In genomic region chr22:19419464-19420178, GRCh38 we compare ENCODE assay signal across 9 cellular contexts. TPM values are rescaled to one million over a fixed set of nuclear protein-coding genes. Genes with fewer than 3 reads are reported as not detected.
DNase-seq lines count a peak whose midpoint lies in the region; ATAC-seq and FAIRE-seq lines count a peak whose summit lies in the region.
"Had no signal": no experiment of that assay in that cellular context is flagged by ENCODE, and none has a peak within 500 bp of the region (broad histone marks: within the 10 kb centered on the region; RNA-seq: fewer than 3 reads in every experiment).

No MANE protein-coding gene starts in this region.

- H3K9me3 ChIP-seq in naive thymus-derived CD4-positive, alpha-beta T cell (ENCODE audit: control insufficient read depth in 2 of 3, low read length in 3 of 3): no peaks in the 10 kb centered on the region
- no peaks in the 10 kb centered on the region for H3K9me3 ChIP-seq in GM23248 (ENCODE audit: low read depth)

- DNase-seq in GM18507 (ENCODE audit: extremely low spot score, insufficient read length, low read depth) (no peak), kidney glomerular epithelial cell (lab: John Stamatoyannopoulos, UW) (no peak), NCI-H2196 treated with DMSO at 0.1 percent for 48 hours (lab: John Stamatoyannopoulos, UW; ENCODE audit: unreplicated experiment) (no peak), GM23248 (no peak)
- peak; percentile 67 for DNase-seq in activated CD4-positive, alpha-beta memory T cell treated with anti-CD3 and anti-CD28 coated beads, Interleukin-2, amount 10 ng/mL, durations not matched to agents 7 days and 5 days
- DNase-seq in naive thymus-derived CD4-positive, alpha-beta T cell: peak in 8 of 9 donors; percentile 28 to 65 (median 44)

- H3K4me2 ChIP-seq in GM23248 (ENCODE audit: unreplicated experiment): no peak overlapping the region

- H4K20me1 ChIP-seq in GM23248 (ENCODE audit: insufficient read depth): peaks cover 12% of the 10 kb centered on the region

- peaks cover 25% of the 10 kb centered on the region for H3K36me3 Mint-ChIP-seq in activated CD4-positive, alpha-beta memory T cell treated with anti-CD3 and anti-CD28 coated beads, Interleukin-2, amount 10 ng/mL, durations not matched to agents 7 days and 5 days (ENCODE audit: low read depth)
- peaks cover 0 to 8% (median 0%) of the 10 kb centered on the region in 5 donors for H3K36me3 Mint-ChIP-seq in naive thymus-derived CD4-positive, alpha-beta T cell

- 95 to 99% methylated on average over 5 of the region's 5 CpGs for WGBS in GM23248 (ENCODE audit: low coverage in 1 of 2, low lambda C conversion rate in 2 of 2, missing lambda C conversion rate in 2 of 2), 2 experiments

- H3K4me3 ChIP-seq in naive thymus-derived CD4-positive, alpha-beta T cell (ENCODE audit: low read length): no peak overlapping the region
- no peak overlapping the region for H3K4me3 ChIP-seq in GM23248

- no peaks in the 10 kb centered on the region for H3F3A ChIP-seq in GM23248 (ENCODE audit: insufficient read depth)

- POLR2A ChIA-PET in activated CD4-positive, alpha-beta memory T cell treated with anti-CD3 and anti-CD28 coated beads, Interleukin-2, amount 10 ng/mL, durations not matched to agents 7 days and 5 days (lab: Charles Lee): interaction anchor here (0.9 to 4.7 kb wide), 9 partner anchors 9 to 275 kb away, joined by 3 to 82 read pairs (median 4); partner anchors contain the start of genes C22orf39, CDC45, ESS2 and HIRA
- POLR2A ChIA-PET in naive thymus-derived CD4-positive, alpha-beta T cell (lab: Charles Lee): interaction anchor here (1.0 to 3.2 kb wide), 2 partner anchors 12 to 25 kb away, joined by 4 to 11 read pairs; partner anchors contain the start of genes HIRA and MRPL40

- peaks cover 71% of the 10 kb centered on the region for H3K4me1 Mint-ChIP-seq in activated CD4-positive, alpha-beta memory T cell treated with anti-CD3 and anti-CD28 coated beads, Interleukin-2, amount 10 ng/mL, durations not matched to agents 7 days and 5 days
- H3K4me1 Mint-ChIP-seq in naive thymus-derived CD4-positive, alpha-beta T cell: peaks cover 39 to 80% (median 71%) of the 10 kb centered on the region in 7 donors

- no peak overlapping the region for H2AFZ ChIP-seq in GM23248

- peaks cover 27 to 40% of the 10 kb centered on the region in 2 donors for H3K4me1 ChIP-seq in naive thymus-derived CD4-positive, alpha-beta T cell (ENCODE audit: control insufficient read depth in 2 of 2, insufficient read depth in 2 of 2, low read length in 2 of 2)
- H3K4me1 ChIP-seq in GM23248 (ENCODE audit: insufficient read depth): peaks cover 3% of the 10 kb centered on the region; the same call in 1 of the 2 replicates

- no peaks in the 10 kb centered on the region for H3K27me3 ChIP-seq in naive thymus-derived CD4-positive, alpha-beta T cell (ENCODE audit: control insufficient read depth in 2 of 2, insufficient read depth in 2 of 2, low read length in 2 of 2)
- H3K27me3 ChIP-seq in GM23248 (replicated peaks; ENCODE audit: insufficient read depth): no peaks in the 10 kb centered on the region

- no peaks in the 10 kb centered on the region for H3K27me3 Mint-ChIP-seq in activated CD4-positive, alpha-beta memory T cell treated with anti-CD3 and anti-CD28 coated beads, Interleukin-2, amount 10 ng/mL, durations not matched to agents 7 days and 5 days
- H3K27me3 Mint-ChIP-seq in naive thymus-derived CD4-positive, alpha-beta T cell: no peaks in the 10 kb centered on the region

- H3K27ac ChIP-seq in naive thymus-derived CD4-positive, alpha-beta T cell (ENCODE audit: low read depth, low read length): peak overlapping the region; percentile 61
- H3K27ac ChIP-seq in GM23248: no peak overlapping the region

- intact Hi-C loops in naive thymus-derived CD4-positive, alpha-beta T cell (cut with micrococcal nuclease): loop anchor here in 1 of 2 donors (1.0 kb wide), 1 partner anchor 11 kb away; no protein-coding TSS in a partner anchor

- no peaks in the 10 kb centered on the region for H3K9me2 ChIP-seq in GM23248 (ENCODE audit: insufficient read depth)

- no peak overlapping the region for H3K9ac ChIP-seq in GM23248

- H3K36me3 ChIP-seq in naive thymus-derived CD4-positive, alpha-beta T cell (ENCODE audit: control insufficient read depth in 2 of 3, insufficient read depth in 3 of 3, low read length in 3 of 3): no peaks in the 10 kb centered on the region
- H3K36me3 ChIP-seq in GM23248 (ENCODE audit: low read depth): 0 out of 2 replicates have a peak, but pooled peaks cover 5% of the 10 kb centered on the region

- H3K79me2 ChIP-seq in GM23248 (ENCODE audit: insufficient read depth): peaks cover 100% of the 10 kb centered on the region

- ATAC-seq in HG03175 (IDR thresholded peaks at IDR 0.05; ENCODE audit: unreplicated experiment) (peak; percentile 46), HG03039 (IDR thresholded peaks at IDR 0.05; ENCODE audit: unreplicated experiment) (no peak)
- peak; percentile 91 for ATAC-seq in naive thymus-derived CD4-positive, alpha-beta T cell

- H3K27ac Mint-ChIP-seq in activated CD4-positive, alpha-beta memory T cell treated with anti-CD3 and anti-CD28 coated beads, Interleukin-2, amount 10 ng/mL, durations not matched to agents 7 days and 5 days: peak overlapping the region; percentile 87
- H3K27ac Mint-ChIP-seq in naive thymus-derived CD4-positive, alpha-beta T cell: peak overlapping the region; percentile 81 to 95 (median 91)

- FAIRE-seq in GM18507 (lab: Jason Lieb, UNC): peak; percentile 70
- FAIRE-seq: endometrium had no signal

- CTCF ChIA-PET in activated CD4-positive, alpha-beta memory T cell treated with anti-CD3 and anti-CD28 coated beads, Interleukin-2, amount 10 ng/mL, durations not matched to agents 7 days and 5 days (lab: Charles Lee): interaction anchor here (1.6 to 2.6 kb wide), 2 partner anchors 13 to 210 kb away, joined by 4 to 8 read pairs; no protein-coding TSS in a partner anchor
- CTCF ChIA-PET in naive thymus-derived CD4-positive, alpha-beta T cell (lab: Charles Lee): no interaction called here

- no peaks in the 10 kb centered on the region for H3K9me3 Mint-ChIP-seq in activated CD4-positive, alpha-beta memory T cell treated with anti-CD3 and anti-CD28 coated beads, Interleukin-2, amount 10 ng/mL, durations not matched to agents 7 days and 5 days
- H3K9me3 Mint-ChIP-seq in naive thymus-derived CD4-positive, alpha-beta T cell: no peaks in the 10 kb centered on the region

- in situ Hi-C loops in GM23248 (cut with MboI): loop anchor here (10.0 kb wide), 1 partner anchor 65 kb away; no protein-coding TSS in a partner anchor

- peak overlapping the region; percentile 12 for H3K4me3 Mint-ChIP-seq in activated CD4-positive, alpha-beta memory T cell treated with anti-CD3 and anti-CD28 coated beads, Interleukin-2, amount 10 ng/mL, durations not matched to agents 7 days and 5 days
- peak overlapping the region in 9 of 10 donors; percentile 8 to 65 (median 46) for H3K4me3 Mint-ChIP-seq in naive thymus-derived CD4-positive, alpha-beta T cell

RNA-seq across cellular contexts. Expression of gene HIRA, which starts 11.9 kb away (rescaled TPM):
- 10 to 100 TPM; 52.0 to 52.8 TPM for total RNA-seq in activated CD4-positive, alpha-beta memory T cell treated with anti-CD3 and anti-CD28 coated beads, Interleukin-2, amount 10 ng/mL, durations not matched to agents 7 days and 5 days
- 10 to 100 TPM; 21.2 to 42.3 (median 29.2) TPM for total RNA-seq in naive thymus-derived CD4-positive, alpha-beta T cell
- polyA plus RNA-seq in naive thymus-derived CD4-positive, alpha-beta T cell: 1 to 10 TPM; 2.8 to 4.9 TPM
- 18.6 and 24.2 TPM in 2 replicates for total RNA-seq in GM23248 (2014; rRNA removed; shearing (Covaris generic))
- polyA plus RNA-seq in GM23248 (2016; fragmentation: Nextera tagmentation; extraction: Ambion mirVana): 2.1 and 2.7 TPM in 2 replicates

RNA-seq across cellular contexts. Expression of gene MRPL40, which starts 12.7 kb away (rescaled TPM):
- total RNA-seq in activated CD4-positive, alpha-beta memory T cell treated with anti-CD3 and anti-CD28 coated beads, Interleukin-2, amount 10 ng/mL, durations not matched to agents 7 days and 5 days: 10 to 100 TPM; 22.4 to 24.6 TPM
- total RNA-seq in naive thymus-derived CD4-positive, alpha-beta T cell: 10 to 100 TPM; 11.5 to 21.2 (median 17.0) TPM
- polyA plus RNA-seq in naive thymus-derived CD4-positive, alpha-beta T cell: 10 to 100 TPM; 65.3 to 72.1 TPM
- total RNA-seq in GM23248 (2014; rRNA removed; shearing (Covaris generic)): 27.3 and 37.6 TPM in 2 replicates
- 80.8 and 81.9 TPM in 2 replicates for polyA plus RNA-seq in GM23248 (2016; fragmentation: Nextera tagmentation; extraction: Ambion mirVana)

RNA-seq across cellular contexts. Expression of gene C22orf39, which starts 27.9 kb away (rescaled TPM):
- total RNA-seq in activated CD4-positive, alpha-beta memory T cell treated with anti-CD3 and anti-CD28 coated beads, Interleukin-2, amount 10 ng/mL, durations not matched to agents 7 days and 5 days: 10 to 100 TPM; 31.8 to 32.9 TPM
- 10 to 100 TPM; 34.2 to 44.9 (median 36.8) TPM for total RNA-seq in naive thymus-derived CD4-positive, alpha-beta T cell
- 10 to 100 TPM; 51.8 to 58.0 TPM for polyA plus RNA-seq in naive thymus-derived CD4-positive, alpha-beta T cell
- total RNA-seq in GM23248 (2014; rRNA removed; shearing (Covaris generic)): 14.4 and 15.0 TPM in 2 replicates
- 21.3 and 22.8 TPM in 2 replicates for polyA plus RNA-seq in GM23248 (2016; fragmentation: Nextera tagmentation; extraction: Ambion mirVana)

RNA-seq across cellular contexts. Expression of gene UFD1, which starts 59.4 kb away (rescaled TPM):
- 10 to 100 TPM; 62.1 to 65.6 TPM for total RNA-seq in activated CD4-positive, alpha-beta memory T cell treated with anti-CD3 and anti-CD28 coated beads, Interleukin-2, amount 10 ng/mL, durations not matched to agents 7 days and 5 days
- total RNA-seq in naive thymus-derived CD4-positive, alpha-beta T cell: 10 to 100 TPM; 46.8 to 84.8 (median 66.9) TPM
- 10 to 100 TPM; 78.7 to 87.8 TPM for polyA plus RNA-seq in naive thymus-derived CD4-positive, alpha-beta T cell
- total RNA-seq in GM23248 (2014; rRNA removed; shearing (Covaris generic)): 55.2 and 61.2 TPM in 2 replicates
- polyA plus RNA-seq in GM23248 (2016; fragmentation: Nextera tagmentation; extraction: Ambion mirVana): 113 and 117 TPM in 2 replicates

Comparison
In these comparisons a context has a peak if more than half of its experiments do, and no peak if none do; other contexts are left out.
1. DNase-seq: peak in activated CD4-positive, alpha-beta memory T cell treated with anti-CD3 and anti-CD28 coated beads, Interleukin-2, amount 10 ng/mL, durations not matched to agents 7 days and 5 days (single experiment) and naive thymus-derived CD4-positive, alpha-beta T cell (8 of 9); none in GM18507 (single experiment), kidney glomerular epithelial cell (single experiment), NCI-H2196 treated with DMSO at 0.1 percent for 48 hours (single experiment) and GM23248 (single experiment).